In the genomic region with DNA sequence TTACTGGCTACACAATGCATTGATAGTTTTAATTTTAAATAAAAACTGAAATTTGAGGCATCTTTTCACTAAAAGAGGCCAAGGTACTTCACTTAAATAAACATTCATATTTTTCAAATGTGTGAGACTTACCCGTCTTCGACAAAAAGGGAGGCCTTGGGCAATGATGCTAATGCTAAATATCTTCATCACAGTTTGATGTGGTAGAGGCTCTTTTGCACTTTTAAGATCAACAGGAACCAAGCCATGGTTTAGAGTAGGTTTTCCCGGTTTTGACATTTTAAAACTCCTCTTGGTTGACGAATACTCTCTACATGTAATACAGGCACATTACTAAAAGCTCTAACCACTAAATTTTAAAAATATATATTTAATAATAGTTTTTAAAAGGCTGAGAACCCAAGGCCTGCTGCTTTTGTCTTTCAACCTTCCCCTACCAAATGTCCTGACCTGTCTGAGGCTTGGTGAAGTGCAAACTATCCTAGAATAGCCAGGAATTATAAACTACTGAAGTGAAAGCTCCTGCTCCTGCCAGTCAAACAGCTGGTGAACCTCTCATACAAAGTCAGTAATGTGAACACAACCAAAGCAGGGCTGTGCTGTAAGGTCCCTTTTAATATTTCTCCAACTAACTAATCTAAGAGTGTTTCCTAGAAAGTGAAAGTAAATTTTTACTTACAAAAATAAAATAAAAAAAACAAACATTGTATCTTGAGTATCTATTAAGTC, we compare ENCODE assay signal across 8 cellular contexts.
DNase-seq lines count a peak whose midpoint lies in the region; ATAC-seq lines count a peak whose summit lies in the region.

No MANE protein-coding gene starts in this region.

- no peak overlapping the region for H3K4me3 ChIP-seq in CD8-positive, alpha-beta memory T cell (ENCODE audit: low read length)
- H3K4me3 ChIP-seq in adipocyte (ENCODE audit: low read length), result peak overlapping the region; percentile 78
- peak overlapping the region; percentile 2 to 24 for H3K4me3 ChIP-seq in muscle layer of duodenum (ENCODE audit: low read depth in 1 of 2, low read length in 2 of 2)

- CTCF ChIA-PET in CD8-positive, alpha-beta memory T cell (lab: Charles Lee), result no interaction called here

- H3K4me3 Mint-ChIP-seq in CD8-positive, alpha-beta memory T cell, result peak overlapping the region; percentile 41 to 83 (median 75)

- POLR2A ChIA-PET in CD8-positive, alpha-beta memory T cell (lab: Charles Lee), result no interaction called here

- DNase-seq in CD8-positive, alpha-beta memory T cell, result no peak
- DNase-seq in adipocyte (ENCODE audit: low read depth) (peak; percentile 31), Kasumi-1 (lab: John Stamatoyannopoulos, UW) (no peak), SIG-M5 (lab: John Stamatoyannopoulos, UW) (no peak), GM19238 (ENCODE audit: insufficient read length, low spot score) (no peak)

- peaks cover 0 to 2% (median 2%) of the 10 kb centered on the region in 3 donors for H3K36me3 Mint-ChIP-seq in CD8-positive, alpha-beta memory T cell

- ATAC-seq in HG02610 (IDR thresholded peaks at IDR 0.05; ENCODE audit: unreplicated experiment) (peak; percentile 72), GM18520 (IDR thresholded peaks at IDR 0.05; ENCODE audit: unreplicated experiment) (no peak)

- H3K27me3 Mint-ChIP-seq in CD8-positive, alpha-beta memory T cell, result no peaks in the 10 kb centered on the region

- H3K27ac ChIP-seq in CD8-positive, alpha-beta memory T cell (ENCODE audit: low read depth, low read length), result no peak overlapping the region
- peak overlapping the region; percentile 45 for H3K27ac ChIP-seq in muscle layer of duodenum (ENCODE audit: low read length)

- H3K4me1 ChIP-seq in CD8-positive, alpha-beta memory T cell (ENCODE audit: insufficient read depth, low read length), result peaks cover 9% of the 10 kb centered on the region
- H3K4me1 ChIP-seq in adipocyte (ENCODE audit: control insufficient read depth, insufficient read depth, low read length), result peaks cover 25% of the 10 kb centered on the region
- H3K4me1 ChIP-seq in muscle layer of duodenum (ENCODE audit: control insufficient read depth in 1 of 2, insufficient read depth in 2 of 2, low read length in 2 of 2), result peaks cover 0 to 3% of the 10 kb centered on the region in 2 donors

- no peaks in the 10 kb centered on the region for H3K36me3 ChIP-seq in CD8-positive, alpha-beta memory T cell (ENCODE audit: insufficient read depth, low read length)
- no peaks in the 10 kb centered on the region for H3K36me3 ChIP-seq in adipocyte (ENCODE audit: control insufficient read depth, insufficient read depth, low read length, severe bottlenecking)
- no peaks in the 10 kb centered on the region for H3K36me3 ChIP-seq in muscle layer of duodenum (ENCODE audit: control insufficient read depth in 1 of 2, insufficient read depth in 2 of 2, low read length in 2 of 2)

- H3K9me3 Mint-ChIP-seq in CD8-positive, alpha-beta memory T cell, result no peaks in the 10 kb centered on the region

- no peaks in the 10 kb centered on the region for H3K27me3 ChIP-seq in CD8-positive, alpha-beta memory T cell (ENCODE audit: insufficient read depth, low read length, poor library complexity, severe bottlenecking)
- H3K27me3 ChIP-seq in adipocyte (replicated peaks; ENCODE audit: control insufficient read depth, insufficient read depth, low read length) (no peaks in the 10 kb centered on the region), muscle layer of duodenum (ENCODE audit: low read depth, low read length) (no peaks in the 10 kb centered on the region)

- H3K4me1 Mint-ChIP-seq in CD8-positive, alpha-beta memory T cell, result peaks cover 29 to 59% (median 45%) of the 10 kb centered on the region in 3 donors

- no peaks in the 10 kb centered on the region for H3K9me3 ChIP-seq in CD8-positive, alpha-beta memory T cell (ENCODE audit: low read length)
- H3K9me3 ChIP-seq in adipocyte (ENCODE audit: control insufficient read depth, low read length) (no peaks in the 10 kb centered on the region), muscle layer of duodenum (ENCODE audit: control insufficient read depth in 1 of 2, low read length in 2 of 2) (no peaks in the 10 kb centered on the region)

- H3K9ac ChIP-seq in adipocyte (ENCODE audit: low read length), result peak overlapping the region; percentile 68

- peak overlapping the region; percentile 67 to 92 (median 84) for H3K27ac Mint-ChIP-seq in CD8-positive, alpha-beta memory T cell
